Comparison of ENCODE assay signal across 19 cellular contexts in the genomic region with DNA sequence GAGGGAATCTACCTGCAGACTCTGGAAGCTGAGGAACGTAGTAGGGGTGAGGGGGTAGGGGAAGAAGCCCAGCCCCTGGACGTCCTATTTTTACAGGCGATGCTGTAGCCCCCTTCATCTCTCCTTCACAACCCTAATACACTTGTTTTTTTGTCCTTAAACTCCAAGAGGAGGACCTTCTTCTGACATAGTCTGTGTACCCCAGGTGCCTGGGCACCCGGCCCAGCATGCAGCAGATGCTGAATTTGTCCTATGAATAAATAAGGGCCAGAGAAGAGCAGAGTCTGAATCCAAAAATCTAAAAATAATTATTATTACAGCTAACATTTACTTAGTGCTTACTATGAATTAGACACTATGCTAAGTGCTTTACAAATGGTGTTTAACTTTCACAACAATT. TPM values are rescaled to one million over a fixed set of nuclear protein-coding genes. Genes with fewer than 3 reads are reported as not detected.
DNase-seq lines count a peak whose midpoint lies in the region; ATAC-seq, FAIRE-seq and TF ChIP-seq lines count a peak whose summit lies in the region.
"Had no signal": no experiment of that assay in that cellular context is flagged by ENCODE, and none has a peak within 500 bp of the region (broad histone marks: within the 10 kb centered on the region; RNA-seq: fewer than 3 reads in every experiment).

No MANE protein-coding gene starts in this region.

- peaks cover 2% of the 10 kb centered on the region for H3K9me3 Mint-ChIP-seq in CD8-positive, alpha-beta T cell
- H3K9me3 Mint-ChIP-seq: activated CD4-positive, alpha-beta T cell treated with anti-CD3 and anti-CD28 coated beads, Interleukin-2, amount 10 ng/mL, durations not matched to agents 7 days and 5 days; dendritic cell treated with granulocyte-macrophage colony-stimulating factor and Interleukin-4, amounts not matched to agents 40 ng/mL and 50 ng/mL, for 4 days had no signal

- in situ Hi-C loops in GM23248 (cut with MboI) = no loop called here

- peak overlapping the region; percentile 18; the same call in 1 of the 2 replicates for H3K9ac ChIP-seq in BLaER1
- H3K9ac ChIP-seq in GM23248 = no peak overlapping the region
- no peak overlapping the region for H3K9ac ChIP-seq in SU-DHL-6 (ENCODE audit: low read length)
- H3K9ac ChIP-seq in keratinocyte (ENCODE audit: control insufficient read depth, extremely low read depth, insufficient read depth, low read length) = no peak overlapping the region

- H3K36me3 Mint-ChIP-seq in CD8-positive, alpha-beta T cell = no peaks in the 10 kb centered on the region
- H3K36me3 Mint-ChIP-seq: activated naive CD8-positive, alpha-beta T cell; naive thymus-derived CD8-positive, alpha-beta T cell had no signal

- no peak for ATAC-seq in CD8-positive, alpha-beta T cell
- ATAC-seq: lower lobe of right lung; naive thymus-derived CD8-positive, alpha-beta T cell had no signal

- peaks cover 38% of the 10 kb centered on the region for H4K20me1 ChIP-seq in BLaER1
- no peaks in the 10 kb centered on the region for H4K20me1 ChIP-seq in GM23248 (ENCODE audit: insufficient read depth)
- peaks cover 7% of the 10 kb centered on the region for H4K20me1 ChIP-seq in SU-DHL-6 (ENCODE audit: low read depth, low read length)
- no peaks in the 10 kb centered on the region for H4K20me1 ChIP-seq in keratinocyte (ENCODE audit: control insufficient read depth, extremely low read depth, insufficient read depth, low read length)

- H3K4me2 ChIP-seq in BLaER1 (peak overlapping the region; percentile 5; the same call in 1 of the 2 replicates), GM23248 (ENCODE audit: unreplicated experiment) (no peak overlapping the region), SU-DHL-6 (ENCODE audit: low read depth, low read length, poor library complexity, severe bottlenecking) (peak overlapping the region; percentile 6), keratinocyte (ENCODE audit: control insufficient read depth, extremely low read depth, insufficient read depth, low read depth, low read length) (no peak overlapping the region)

- H3K9me3 ChIP-seq in BLaER1 (no peaks in the 10 kb centered on the region; the same call in 1 of the 2 replicates), GM23248 (ENCODE audit: low read depth) (no peaks in the 10 kb centered on the region), SU-DHL-6 (ENCODE audit: insufficient read depth, low read length) (no peaks in the 10 kb centered on the region), keratinocyte (ENCODE audit: control insufficient read depth, low read depth, low read length) (no peaks in the 10 kb centered on the region)
- no peaks in the 10 kb centered on the region for H3K9me3 ChIP-seq in CD8-positive, alpha-beta T cell (ENCODE audit: low read length)
- H3K9me3 ChIP-seq: lower lobe of right lung, testis had no signal

- dilution Hi-C loops in keratinocyte (cut with MboI; ENCODE audit: extremely low pct_ligation_motif_present, low sequenced_read_pairs) = no loop called here

- POLR2A ChIA-PET in CD8-positive, alpha-beta T cell (lab: Charles Lee) = no interaction called here

- DNase-seq in GM23248 (no peak), keratinocyte (ENCODE audit: low read depth, low spot score) (no peak), H7 (no peak), midbrain (lab: John Stamatoyannopoulos, UW) (no peak)
- no peak for DNase-seq in stimulated activated CD4-positive, alpha-beta T cell treated with anti-CD3 and anti-CD28 coated beads, Interleukin-2, amount 100 ng/mL, for 24 hours
- no peak for DNase-seq in CD8-positive, alpha-beta T cell
- DNase-seq: activated CD4-positive, alpha-beta T cell treated with anti-CD3 and anti-CD28 coated beads, Interleukin-2, amount 10 ng/mL, durations not matched to agents 7 days and 5 days; AML-193; DMS53; NCI-H510A; testis had no signal

- FAIRE-seq in keratinocyte (lab: Jason Lieb, UNC) = no peak
- FAIRE-seq: TTC549 had no signal

- peaks cover 99% of the 10 kb centered on the region for H3K79me2 ChIP-seq in GM23248 (ENCODE audit: insufficient read depth)
- peaks cover 99% of the 10 kb centered on the region for H3K79me2 ChIP-seq in SU-DHL-6 (ENCODE audit: insufficient read depth, low read length)
- H3K79me2 ChIP-seq in keratinocyte (ENCODE audit: control insufficient read depth, insufficient read depth, low read length) = peaks cover 76% of the 10 kb centered on the region

- H3K4me3 ChIP-seq in BLaER1 (no peak overlapping the region), GM23248 (no peak overlapping the region), SU-DHL-6 (ENCODE audit: insufficient read depth, low read length, poor library complexity, severe bottlenecking) (no peak overlapping the region), keratinocyte (ENCODE audit: control insufficient read depth in 2 of 3, extremely low read depth in 1 of 3, insufficient read depth in 2 of 3, low read depth in 1 of 3, low read length in 3 of 3) (no peak overlapping the region), H7 (ENCODE audit: insufficient read depth, low read depth, low read length) (no peak overlapping the region)
- H3K4me3 ChIP-seq in CD8-positive, alpha-beta T cell (ENCODE audit: low read depth, low read length) = no peak overlapping the region
- H3K4me3 ChIP-seq: lower lobe of right lung, spleen, testis had no signal

- peaks cover 4% of the 10 kb centered on the region for H3K4me1 Mint-ChIP-seq in CD8-positive, alpha-beta T cell (ENCODE audit: low read depth)

- H3K4me3 Mint-ChIP-seq in CD8-positive, alpha-beta T cell = no peak overlapping the region
- H3K4me3 Mint-ChIP-seq: activated CD4-positive, alpha-beta T cell treated with anti-CD3 and anti-CD28 coated beads, Interleukin-2, amount 10 ng/mL, durations not matched to agents 7 days and 5 days; activated naive CD8-positive, alpha-beta T cell; dendritic cell treated with granulocyte-macrophage colony-stimulating factor and Interleukin-4, amounts not matched to agents 40 ng/mL and 50 ng/mL, for 4 days; naive thymus-derived CD8-positive, alpha-beta T cell had no signal

- no peak overlapping the region for H3K27ac Mint-ChIP-seq in CD8-positive, alpha-beta T cell
- H3K27ac Mint-ChIP-seq: activated CD4-positive, alpha-beta T cell treated with anti-CD3 and anti-CD28 coated beads, Interleukin-2, amount 10 ng/mL, durations not matched to agents 7 days and 5 days; activated naive CD8-positive, alpha-beta T cell; naive thymus-derived CD8-positive, alpha-beta T cell had no signal

- H2AFZ ChIP-seq in GM23248 (peak overlapping the region; percentile 25; the same call in 1 of the 2 replicates), SU-DHL-6 (ENCODE audit: low read depth, low read length, severe bottlenecking) (no peak overlapping the region), keratinocyte (ENCODE audit: control insufficient read depth, low read length) (no peak overlapping the region)

- no peaks in the 10 kb centered on the region for H3K9me1 ChIP-seq in keratinocyte (ENCODE audit: control insufficient read depth, extremely low read depth, insufficient read depth, low read length)

- 93 to 98% methylated on average over 4 of the region's 4 CpGs for WGBS in GM23248 (ENCODE audit: low coverage in 1 of 2, low lambda C conversion rate in 2 of 2, missing lambda C conversion rate in 2 of 2), 2 experiments

- CTCF ChIA-PET in CD8-positive, alpha-beta T cell (lab: Charles Lee) = no interaction called here

- H3K4me1 ChIP-seq in BLaER1 (peaks cover 49% of the 10 kb centered on the region), GM23248 (ENCODE audit: insufficient read depth) (peaks cover 13% of the 10 kb centered on the region), keratinocyte (ENCODE audit: control insufficient read depth, extremely low read depth, insufficient read depth, low read length) (peaks cover 28% of the 10 kb centered on the region)
- peaks cover 4% of the 10 kb centered on the region for H3K4me1 ChIP-seq in CD8-positive, alpha-beta T cell (ENCODE audit: insufficient read depth, low read length)

- H3K27me3 ChIP-seq in BLaER1 (no peaks in the 10 kb centered on the region), GM23248 (replicated peaks; ENCODE audit: insufficient read depth) (no peaks in the 10 kb centered on the region), SU-DHL-6 (ENCODE audit: low read length) (no peaks in the 10 kb centered on the region), keratinocyte (ENCODE audit: control insufficient read depth, extremely low read depth, insufficient read depth, low read length) (no peaks in the 10 kb centered on the region), H7 (ENCODE audit: control insufficient read depth, insufficient read depth, low read length) (no peaks in the 10 kb centered on the region)
- H3K27me3 ChIP-seq in CD8-positive, alpha-beta T cell (ENCODE audit: insufficient read depth, low read length) = no peaks in the 10 kb centered on the region
- H3K27me3 ChIP-seq: testis had no signal

- H3K27ac ChIP-seq in BLaER1 (no peak overlapping the region), GM23248 (no peak overlapping the region), SU-DHL-6 (ENCODE audit: low read depth, low read length) (no peak overlapping the region), keratinocyte (ENCODE audit: control insufficient read depth, insufficient read depth, low read length) (peak overlapping the region; percentile 8)
- no peak overlapping the region for H3K27ac ChIP-seq in CD8-positive, alpha-beta T cell (ENCODE audit: low read depth, low read length)
- H3K27ac ChIP-seq: lower lobe of right lung, spleen, testis had no signal

- peaks cover 5% of the 10 kb centered on the region for H3K27me3 Mint-ChIP-seq in CD8-positive, alpha-beta T cell (ENCODE audit: low read depth)
- H3K27me3 Mint-ChIP-seq: activated CD4-positive, alpha-beta T cell treated with anti-CD3 and anti-CD28 coated beads, Interleukin-2, amount 10 ng/mL, durations not matched to agents 7 days and 5 days; activated naive CD8-positive, alpha-beta T cell; dendritic cell treated with granulocyte-macrophage colony-stimulating factor and Interleukin-4, amounts not matched to agents 40 ng/mL and 50 ng/mL, for 4 days had no signal

- H3K9me2 ChIP-seq in GM23248 (ENCODE audit: insufficient read depth) (no peaks in the 10 kb centered on the region), SU-DHL-6 (replicated peaks; ENCODE audit: insufficient read depth, low read length) (no peaks in the 10 kb centered on the region)

- peaks cover 12% of the 10 kb centered on the region for H3F3A ChIP-seq in GM23248 (ENCODE audit: insufficient read depth)
- H3F3A ChIP-seq in SU-DHL-6 (ENCODE audit: insufficient read depth) = no peaks in the 10 kb centered on the region

- peaks cover 70% of the 10 kb centered on the region for H3K36me3 ChIP-seq in BLaER1
- H3K36me3 ChIP-seq in GM23248 (ENCODE audit: low read depth) = 0 out of 2 replicates have a peak, but pooled peaks cover 5% of the 10 kb centered on the region
- H3K36me3 ChIP-seq in SU-DHL-6 (ENCODE audit: low read length) = peaks cover 34% of the 10 kb centered on the region
- H3K36me3 ChIP-seq in keratinocyte (ENCODE audit: control insufficient read depth in 2 of 2, extremely low read depth in 1 of 2, insufficient read depth in 2 of 2, low read length in 2 of 2) = no peaks in the 10 kb centered on the region
- peaks cover 3% of the 10 kb centered on the region for H3K36me3 ChIP-seq in H7 (replicated peaks; ENCODE audit: control insufficient read depth, insufficient read depth, low read length)
- H3K36me3 ChIP-seq in CD8-positive, alpha-beta T cell (ENCODE audit: insufficient read depth, low read length) = no peaks in the 10 kb centered on the region
- H3K36me3 ChIP-seq: lower lobe of right lung had no signal

- TF ChIP-seq CTCF in SU-DHL-6 (IDR thresholded peaks at IDR 0.05; ENCODE audit: insufficient read depth, low read length, poor library complexity, severe bottlenecking) = no peak
- no peak for TF ChIP-seq CTCF in keratinocyte (optimal IDR thresholded peaks at IDR 0.05 in 1 of 3, IDR thresholded peaks at IDR 0.05 in 1 of 3, conservative IDR thresholded peaks at IDR 0.05 in 1 of 3; ENCODE audit: extremely low read depth in 1 of 3, insufficient read depth in 2 of 3, low read length in 3 of 3)
- TF ChIP-seq CTCF in CD8-positive, alpha-beta T cell (IDR thresholded peaks at IDR 0.05) = no peak

- intact Hi-C loops in CD8-positive, alpha-beta T cell (cut with DNase I, micrococcal nuclease) = no loop called here

RNA-seq across cellular contexts. Expression of a gene that starts 5.1 kb away (rescaled TPM):
- total RNA-seq in GM23248 (2014; rRNA removed; shearing (Covaris generic)) = 1.4 and 2.1 TPM in 2 replicates
- polyA plus RNA-seq in GM23248 (2016; fragmentation: Nextera tagmentation; extraction: Ambion mirVana) = 4.5 and 4.6 TPM in 2 replicates
- polyA plus RNA-seq in keratinocyte = 0.99 to 8.1 TPM (median 5.1 TPM) in 3 replicates
- polyA plus RNA-seq in keratinocyte (2011; ENCODE audit: low read depth) = not detected
- 1.2 and 1.5 TPM in 2 replicates for polyA plus RNA-seq in keratinocyte (2011; cell fraction: cytosol; rRNA removed)
- 3.2 and 4.2 TPM in 2 replicates for polyA plus RNA-seq in keratinocyte (2011; cell fraction: nucleus; rRNA removed)
- 6.3 TPM in 1 of 2 replicates, not detected in the other for polyA plus RNA-seq in keratinocyte (2012; ENCODE audit: low replicate concordance)
- 0.66 to 17.6 TPM (median 6.4 TPM) in 3 replicates for polyA minus RNA-seq in keratinocyte
- polyA minus RNA-seq in keratinocyte (2011; cell fraction: cytosol; rRNA and poly(A)+ RNA removed) = 2.7 TPM
- 1.1 and 2.2 TPM in 2 replicates for polyA minus RNA-seq in keratinocyte (2011; cell fraction: nucleus; rRNA and poly(A)+ RNA removed)
- total RNA-seq in H7 (2014; rRNA removed; shearing (Covaris generic)) = 17.9 and 20.4 TPM in 2 replicates
- under 1 TPM in 1 of 2 experiments, not detected in 1; 0.11 TPM for total RNA-seq in CD8-positive, alpha-beta T cell
- total RNA-seq: naive thymus-derived CD8-positive, alpha-beta T cell had no signal
- polyA plus RNA-seq: naive thymus-derived CD8-positive, alpha-beta T cell had no signal

RNA-seq across cellular contexts. Expression of a gene that starts 25.6 kb away (rescaled TPM):
- 0.86 TPM in 1 of 2 replicates, not detected in the other for total RNA-seq in GM23248 (2014; rRNA removed; shearing (Covaris generic))
- polyA plus RNA-seq in GM23248 (2016; fragmentation: Nextera tagmentation; extraction: Ambion mirVana) = 0.14 and 0.77 TPM in 2 replicates
- 0.04 to 0.15 TPM in 2 of 3 replicates, not detected in the other for polyA plus RNA-seq in keratinocyte
- not detected for polyA plus RNA-seq in keratinocyte (2011; ENCODE audit: low read depth)
- not detected in 2 replicates for polyA plus RNA-seq in keratinocyte (2011; cell fraction: cytosol; rRNA removed)
- polyA plus RNA-seq in keratinocyte (2011; cell fraction: nucleus; rRNA removed) = not detected in 2 replicates
- polyA plus RNA-seq in keratinocyte (2012; ENCODE audit: low replicate concordance) = 0.25 TPM in 1 of 2 replicates, not detected in the other
- polyA minus RNA-seq in keratinocyte = 0.49 TPM in 1 of 3 replicates, not detected in the others
- polyA minus RNA-seq in keratinocyte (2011; cell fraction: cytosol; rRNA and poly(A)+ RNA removed) = not detected
- not detected in 2 replicates for polyA minus RNA-seq in keratinocyte (2011; cell fraction: nucleus; rRNA and poly(A)+ RNA removed)
- 12.7 and 17.3 TPM in 2 replicates for total RNA-seq in H7 (2014; rRNA removed; shearing (Covaris generic))
- total RNA-seq in CD8-positive, alpha-beta T cell = not detected
- total RNA-seq: lower lobe of right lung; naive thymus-derived CD8-positive, alpha-beta T cell had no signal
- polyA plus RNA-seq: naive thymus-derived CD8-positive, alpha-beta T cell had no signal

RNA-seq across cellular contexts. Expression of a gene that starts 27.2 kb away (rescaled TPM):
- total RNA-seq in GM23248 (2014; rRNA removed; shearing (Covaris generic)) = 1.1 TPM in 1 of 2 replicates, not detected in the other
- polyA plus RNA-seq in GM23248 (2016; fragmentation: Nextera tagmentation; extraction: Ambion mirVana) (0.49 and 0.52 TPM in 2 replicates), keratinocyte (0.14 to 0.32 TPM in 2 of 3 replicates, not detected in the other)
- not detected for polyA plus RNA-seq in keratinocyte (2011; ENCODE audit: low read depth)
- 0.05 and 0.06 TPM in 2 replicates for polyA plus RNA-seq in keratinocyte (2011; cell fraction: cytosol; rRNA removed)
- 0.05 and 0.15 TPM in 2 replicates for polyA plus RNA-seq in keratinocyte (2011; cell fraction: nucleus; rRNA removed)
- polyA plus RNA-seq in keratinocyte (2012; ENCODE audit: low replicate concordance) = 0.11 and 0.35 TPM in 2 replicates
- polyA minus RNA-seq in keratinocyte = not detected in 3 replicates
- polyA minus RNA-seq in keratinocyte (2011; cell fraction: cytosol; rRNA and poly(A)+ RNA removed) = not detected
- not detected in 2 replicates for polyA minus RNA-seq in keratinocyte (2011; cell fraction: nucleus; rRNA and poly(A)+ RNA removed)
- 0.10 and 0.85 TPM in 2 replicates for total RNA-seq in H7 (2014; rRNA removed; shearing (Covaris generic))
- total RNA-seq in CD8-positive, alpha-beta T cell = not detected
- total RNA-seq: activated CD4-positive, alpha-beta T cell treated with anti-CD3 and anti-CD28 coated beads, Interleukin-2, amount 10 ng/mL, durations not matched to agents 7 days and 5 days; lower lobe of right lung; naive thymus-derived CD8-positive, alpha-beta T cell had no signal

RNA-seq across cellular contexts. Expression of a gene that starts 43.2 kb away (rescaled TPM):
- 63.7 and 71.2 TPM in 2 replicates for total RNA-seq in GM23248 (2014; rRNA removed; shearing (Covaris generic))
- 60.1 and 60.4 TPM in 2 replicates for polyA plus RNA-seq in GM23248 (2016; fragmentation: Nextera tagmentation; extraction: Ambion mirVana)
- polyA plus RNA-seq in keratinocyte = 91.5 to 160 TPM (median 153 TPM) in 3 replicates
- 103 TPM for polyA plus RNA-seq in keratinocyte (2011; ENCODE audit: low read depth)
- 76.2 and 96.0 TPM in 2 replicates for polyA plus RNA-seq in keratinocyte (2011; cell fraction: cytosol; rRNA removed)
- 131 and 154 TPM in 2 replicates for polyA plus RNA-seq in keratinocyte (2011; cell fraction: nucleus; rRNA removed)
- polyA plus RNA-seq in keratinocyte (2012; ENCODE audit: low replicate concordance) = 43.3 and 123 TPM in 2 replicates
- 182 to 299 TPM (median 222 TPM) in 3 replicates for polyA minus RNA-seq in keratinocyte
- 67.1 TPM for polyA minus RNA-seq in keratinocyte (2011; cell fraction: cytosol; rRNA and poly(A)+ RNA removed)
- 105 and 174 TPM in 2 replicates for polyA minus RNA-seq in keratinocyte (2011; cell fraction: nucleus; rRNA and poly(A)+ RNA removed)
- 122 and 137 TPM in 2 replicates for total RNA-seq in H7 (2014; rRNA removed; shearing (Covaris generic))
- 100 to 1,000 TPM; 131 to 133 TPM for total RNA-seq in CD8-positive, alpha-beta T cell

Comparison
In these comparisons a context has a peak if more than half of its experiments do, and no peak if none do; other contexts are left out.
1. H3K4me2 ChIP-seq: peak in BLaER1 (single experiment) and SU-DHL-6 (single experiment); none in GM23248 (single experiment) and keratinocyte (single experiment).